12 cellular contexts compared by ENCODE assay signal in the genomic region with DNA sequence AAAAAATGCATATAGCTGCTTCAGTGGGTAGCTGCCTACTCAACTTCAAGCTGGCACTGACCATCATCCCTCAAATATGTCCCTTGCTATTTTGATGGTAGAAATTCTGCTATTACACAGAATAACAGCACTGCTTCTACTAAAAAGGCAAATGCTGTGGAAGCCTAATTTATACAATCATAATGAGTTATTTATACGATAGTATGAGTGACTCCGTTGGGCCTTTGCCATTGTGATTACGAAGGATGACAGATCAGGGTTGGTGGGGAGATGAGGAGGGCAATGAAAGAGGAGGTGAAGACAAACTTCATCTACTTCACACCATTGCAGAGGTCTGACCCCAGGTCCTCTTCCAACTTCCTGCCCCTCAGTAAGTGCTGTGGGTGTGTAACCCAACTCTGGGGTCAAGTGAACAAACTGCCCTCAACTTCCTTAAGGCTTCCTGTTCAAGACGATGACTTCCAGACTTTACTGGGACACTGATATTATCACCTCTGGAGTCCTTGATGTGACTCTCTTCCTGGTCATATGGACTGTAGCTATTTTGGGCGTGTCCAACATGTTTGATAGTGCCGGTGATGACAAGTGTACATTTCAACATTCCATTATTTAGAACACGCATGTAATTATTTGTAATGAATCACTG.
A peak's percentile ranks its signal among the peaks of the same experiment; 100 is the strongest.
DNase-seq lines count a peak whose midpoint lies in the region; ATAC-seq and TF ChIP-seq lines count a peak whose summit lies in the region.
"Had no signal": no experiment of that assay in that cellular context is flagged by ENCODE, and none has a peak within 500 bp of the region (broad histone marks: within the 10 kb centered on the region; RNA-seq: fewer than 3 reads in every experiment).

No MANE protein-coding gene starts in this region.

- H3K27me3 ChIP-seq in Panc1 (ENCODE audit: control insufficient read depth, insufficient read depth, low read length) = no peaks in the 10 kb centered on the region
- H3K27me3 ChIP-seq in spleen (replicated peaks in 1 of 7) = no peaks in the 10 kb centered on the region

- 0 out of 2 replicates have a peak, but pooled peaks have one; percentile 18 for ATAC-seq in Panc1
- ATAC-seq in esophagus mucosa = peak; percentile 44

- no peaks in the 10 kb centered on the region for H3K4me1 ChIP-seq in Panc1 (ENCODE audit: control insufficient read depth, insufficient read depth, low read length)
- peaks cover 5 to 31% (median 12%) of the 10 kb centered on the region in 6 donors for H3K4me1 ChIP-seq in spleen

- no TSS peak for BruUV-seq in Panc1 (replicated peaks; lab: Mats Ljungman, UMichigan)

- H3K4me3 Mint-ChIP-seq in activated CD4-positive, alpha-beta T cell treated with anti-CD3 and anti-CD28 coated beads, Interleukin-2, amount 10 ng/mL, durations not matched to agents 24 days and 14 days = no peak overlapping the region
- H3K4me3 Mint-ChIP-seq: activated T-cell treated with anti-CD3 and anti-CD28 coated beads, Interleukin-2, amount 50 U/mL, for 24 hours had no signal

- CTCF ChIA-PET in Panc1 (lab: Charles Lee) = no interaction called here

- in situ Hi-C loops in Panc1 (cut with HindIII; ENCODE audit: low pct_unique_long_range_greater_than_20kb, low sequenced_read_pairs) = no loop called here

- TF ChIP-seq CTCF in Panc1 (IDR thresholded peaks at IDR 0.05) = peak; percentile 63; the same call in 1 of the 2 replicates
- no peak for TF ChIP-seq CTCF in spleen (IDR thresholded peaks at IDR 0.05 in 8 of 11, conservative IDR thresholded peaks at IDR 0.05 in 3 of 11)

- H3K4me3 ChIP-seq in Panc1 (ENCODE audit: low read depth in 2 of 2, low read length in 2 of 2) (no peak overlapping the region), spleen (no peak overlapping the region)

- no peak overlapping the region for H3K27ac ChIP-seq in Panc1 (ENCODE audit: low read length)
- peak overlapping the region in 5 of 8 donors; percentile 7 to 34 (median 16) for H3K27ac ChIP-seq in spleen

- POLR2A ChIA-PET in Panc1 (lab: Charles Lee) = no interaction called here

- 47 to 72% (median 59%) methylated on average over 7 of the region's 7 CpGs for WGBS in spleen, 5 donors

- no peak for TF ChIP-seq POLR2A in spleen (IDR thresholded peaks at IDR 0.05)

- H3K27me3 Mint-ChIP-seq in activated CD4-positive, alpha-beta T cell treated with anti-CD3 and anti-CD28 coated beads, Interleukin-2, amount 10 ng/mL, durations not matched to agents 24 days and 14 days = no peaks in the 10 kb centered on the region
- H3K27me3 Mint-ChIP-seq: activated T-cell treated with anti-CD3 and anti-CD28 coated beads, Interleukin-2, amount 50 U/mL, for 24 hours had no signal

- H3K9me3 Mint-ChIP-seq in activated CD4-positive, alpha-beta T cell treated with anti-CD3 and anti-CD28 coated beads, Interleukin-2, amount 10 ng/mL, durations not matched to agents 24 days and 14 days = no peaks in the 10 kb centered on the region
- H3K9me3 Mint-ChIP-seq: activated T-cell treated with anti-CD3 and anti-CD28 coated beads, Interleukin-2, amount 50 U/mL, for 24 hours had no signal

- intact Hi-C loops in activated CD4-positive, alpha-beta T cell treated with anti-CD3 and anti-CD28 coated beads, Interleukin-2, amount 10 ng/mL, durations not matched to agents 24 days and 14 days (cut with micrococcal nuclease) = loop anchor here (1.0 to 10.0 kb wide), 4 partner anchors 143 to 1120 kb away; a partner anchor contains a TSS
- intact Hi-C loops in Panc1 (cut with micrococcal nuclease; ENCODE audit: unreplicated experiment) = loop anchor here (5.0 to 10.0 kb wide), 2 partner anchors 283 to 1210 kb away; no protein-coding TSS in a partner anchor
- intact Hi-C loops in spleen (cut with DNase I; ENCODE audit: low total_unique reads) = loop anchor here (5.0 to 10.0 kb wide), 2 partner anchors 440 to 1083 kb away; no protein-coding TSS in a partner anchor

- DNase-seq in activated CD4-positive, alpha-beta T cell treated with anti-CD3 and anti-CD28 coated beads, Interleukin-2, amount 10 ng/mL, durations not matched to agents 24 days and 14 days = peak; percentile 55
- no peak for DNase-seq in activated CD4-positive, alpha-beta T cell treated with anti-CD3 and anti-CD28 coated beads, Interleukin-2, amount 50 U/mL, for 4 hours
- DNase-seq in Panc1 (ENCODE audit: low read depth, low spot score) (no peak), spleen (no peak), D341Med (ENCODE audit: low spot score) (no peak), RPMI8226 (no peak), HuH-7.5 (ENCODE audit: low spot score) (no peak)
- DNase-seq: activated T-cell treated with anti-CD3 and anti-CD28 coated beads, Interleukin-2, amount 50 U/mL, for 24 hours; occipital lobe; stimulated activated CD4-positive, alpha-beta T cell treated with anti-CD3 and anti-CD28 coated beads, Interleukin-2, amount 100 ng/mL, for 48 hours; stimulated activated naive CD4-positive, alpha-beta T cell treated with Interleukin-2 at 50 U/mL for 16 hours had no signal

- H3K4me1 Mint-ChIP-seq in activated CD4-positive, alpha-beta T cell treated with anti-CD3 and anti-CD28 coated beads, Interleukin-2, amount 10 ng/mL, durations not matched to agents 24 days and 14 days = peaks cover 50% of the 10 kb centered on the region

- H3K27ac Mint-ChIP-seq in activated CD4-positive, alpha-beta T cell treated with anti-CD3 and anti-CD28 coated beads, Interleukin-2, amount 10 ng/mL, durations not matched to agents 24 days and 14 days = no peak overlapping the region
- H3K27ac Mint-ChIP-seq: activated T-cell treated with anti-CD3 and anti-CD28 coated beads, Interleukin-2, amount 50 U/mL, for 24 hours had no signal

- no peaks in the 10 kb centered on the region for H3K9me3 ChIP-seq in Panc1 (ENCODE audit: control insufficient read depth, insufficient read depth, low read depth, low read length)
- no peaks in the 10 kb centered on the region for H3K9me3 ChIP-seq in spleen

- H3K36me3 Mint-ChIP-seq in activated CD4-positive, alpha-beta T cell treated with anti-CD3 and anti-CD28 coated beads, Interleukin-2, amount 10 ng/mL, durations not matched to agents 24 days and 14 days (ENCODE audit: low read depth) = peaks cover 1% of the 10 kb centered on the region

- H3K36me3 ChIP-seq in Panc1 (ENCODE audit: control insufficient read depth, insufficient read depth, low read length) (no peaks in the 10 kb centered on the region), spleen (no peaks in the 10 kb centered on the region)
